In genomic region chr20:62937353-62938104, GRCh38 we compare ENCODE assay signal across 8 cellular contexts. TPM values are rescaled to one million over a fixed set of nuclear protein-coding genes. Genes with fewer than 3 reads are reported as not detected.
A peak's percentile ranks its signal among the peaks of the same experiment; 100 is the strongest.
DNase-seq lines count a peak whose midpoint lies in the region; ATAC-seq and TF ChIP-seq lines count a peak whose summit lies in the region.

No MANE protein-coding gene starts in this region.

- H3K4me3 ChIP-seq in liver (ENCODE audit: low read depth in 1 of 3, low read length in 3 of 3) = peak overlapping the region; percentile 96 to 98 (median 97)

- peak overlapping the region; percentile 92 to 95 for H3K27ac ChIP-seq in liver (ENCODE audit: low read depth in 1 of 2, low read length in 2 of 2)

- H3K4me1 Mint-ChIP-seq in CD14-positive monocyte = peaks cover 28% of the 10 kb centered on the region
- H3K4me1 Mint-ChIP-seq in dendritic cell treated with granulocyte-macrophage colony-stimulating factor and Interleukin-4, amounts not matched to agents 40 ng/mL and 50 ng/mL, for 4 days (ENCODE audit: low read depth) = peaks cover 43% of the 10 kb centered on the region

- peaks cover 21 to 27% of the 10 kb centered on the region in 2 donors for H3K36me3 Mint-ChIP-seq in CD14-positive monocyte
- H3K36me3 Mint-ChIP-seq in dendritic cell treated with granulocyte-macrophage colony-stimulating factor and Interleukin-4, amounts not matched to agents 40 ng/mL and 50 ng/mL, for 4 days (ENCODE audit: low read depth) = peaks cover 47% of the 10 kb centered on the region

- peak in 1 of 2 donors; percentile 21 for TF ChIP-seq RAD21 in liver (IDR thresholded peaks at IDR 0.05)

- H3K27me3 ChIP-seq in liver (ENCODE audit: control insufficient read depth in 4 of 4, insufficient read depth in 4 of 4, low read length in 3 of 4) = no peaks in the 10 kb centered on the region

- TF ChIP-seq CTCF in CD14-positive monocyte (IDR thresholded peaks at IDR 0.05) (no peak), liver (IDR thresholded peaks at IDR 0.05; ENCODE audit: low read depth, low read length, missing input control) (no peak)

- peak overlapping the region; percentile 78 to 96 (median 90) for H3K27ac Mint-ChIP-seq in CD14-positive monocyte
- H3K27ac Mint-ChIP-seq in dendritic cell treated with granulocyte-macrophage colony-stimulating factor and Interleukin-4, amounts not matched to agents 40 ng/mL and 50 ng/mL, for 4 days = peak overlapping the region; percentile 91

- H3K9ac ChIP-seq in liver (ENCODE audit: low read depth in 1 of 2, low read length in 2 of 2) = peak overlapping the region; percentile 42 to 89

- no peaks in the 10 kb centered on the region for H3K9me3 ChIP-seq in liver (ENCODE audit: control insufficient read depth in 4 of 4, low read length in 3 of 4)

- under 1% methylated on average over 87 of the region's 87 CpGs for WGBS in liver

- peak; percentile 85 for ATAC-seq in GM19397 (IDR thresholded peaks at IDR 0.05; ENCODE audit: unreplicated experiment)
- peak; percentile 50 for ATAC-seq in HG03558 (IDR thresholded peaks at IDR 0.05; ENCODE audit: extremely low read depth, unreplicated experiment)

- no peaks in the 10 kb centered on the region for H3K9me3 Mint-ChIP-seq in CD14-positive monocyte
- no peaks in the 10 kb centered on the region for H3K9me3 Mint-ChIP-seq in dendritic cell treated with granulocyte-macrophage colony-stimulating factor and Interleukin-4, amounts not matched to agents 40 ng/mL and 50 ng/mL, for 4 days

- H3K27me3 Mint-ChIP-seq in CD14-positive monocyte (ENCODE audit: low read depth in 3 of 3) = peaks cover 0 to 1% (median 0%) of the 10 kb centered on the region in 3 donors
- H3K27me3 Mint-ChIP-seq in dendritic cell treated with granulocyte-macrophage colony-stimulating factor and Interleukin-4, amounts not matched to agents 40 ng/mL and 50 ng/mL, for 4 days = no peaks in the 10 kb centered on the region

- H3K36me3 ChIP-seq in liver (ENCODE audit: control insufficient read depth in 4 of 4, insufficient read depth in 3 of 4, low read depth in 1 of 4, low read length in 3 of 4) = peaks cover 4 to 8% (median 5%) of the 10 kb centered on the region in 4 donors

- H3K4me1 ChIP-seq in liver (ENCODE audit: control insufficient read depth in 4 of 4, insufficient read depth in 4 of 4, low read length in 3 of 4) = peaks cover 3 to 37% (median 26%) of the 10 kb centered on the region in 4 donors

- peak overlapping the region; percentile 92 to 96 for H3K4me3 Mint-ChIP-seq in CD14-positive monocyte
- peak overlapping the region; percentile 96 for H3K4me3 Mint-ChIP-seq in dendritic cell treated with granulocyte-macrophage colony-stimulating factor and Interleukin-4, amounts not matched to agents 40 ng/mL and 50 ng/mL, for 4 days

- DNase-seq in CD14-positive monocyte (ENCODE audit: low spot score) (peak; percentile 95), NCI-H748 (lab: John Stamatoyannopoulos, UW; ENCODE audit: unreplicated experiment) (peak; percentile 94)
- DNase-seq in activated CD4-positive, alpha-beta T cell treated with anti-CD3 and anti-CD28 coated beads, Interleukin-2, amount 50 U/mL, for 24 hours (ENCODE audit: low read depth in 1 of 2, low spot score in 1 of 2) = peak; percentile 92 to 96
- DNase-seq in stimulated activated CD4-positive, alpha-beta T cell treated with anti-CD3 and anti-CD28 coated beads, Interleukin-2, amount 100 ng/mL, for 48 hours = peak; percentile 96

- intact Hi-C loops in CD14-positive monocyte (cut with micrococcal nuclease) = loop anchor here (2.0 to 10.0 kb wide), 5 partner anchors 13 to 700 kb away; partner anchors contain the start of genes SLC17A9 (in 2 of the 2), ADRM1 (in 1 of the 2), OSBPL2 (in 1 of the 2) and YTHDF1 (in 1 of the 2)
- intact Hi-C loops in dendritic cell treated with granulocyte-macrophage colony-stimulating factor and Interleukin-4, amounts not matched to agents 40 ng/mL and 50 ng/mL, for 4 days (cut with micrococcal nuclease) = loop anchor here (2.0 to 5.0 kb wide), 2 partner anchors 15 to 35 kb away; partner anchors contain the start of gene SLC17A9

TF ChIP-seq in liver, 16 proteins besides CTCF, POLR2A, EP300 and RAD21:
- TF ChIP-seq YY1 (IDR thresholded peaks at IDR 0.05) (peak; percentile 99), REST (IDR thresholded peaks at IDR 0.05) (peak; percentile 47), ATF3 (IDR thresholded peaks at IDR 0.05) (no peak), FOXA1 (IDR thresholded peaks at IDR 0.05) (no peak), JUND (IDR thresholded peaks at IDR 0.05) (no peak), NR2F2 (IDR thresholded peaks at IDR 0.05) (no peak), ZBTB33 (IDR thresholded peaks at IDR 0.05) (peak; percentile 98), HNF4G (IDR thresholded peaks at IDR 0.05) (no peak), HNF4A (conservative IDR thresholded peaks at IDR 0.05) (no peak), RXRA (IDR thresholded peaks at IDR 0.05) (peak in 1 of 2 donors; percentile 30), FOXA2 (IDR thresholded peaks at IDR 0.05) (no peak), EGR1 (IDR thresholded peaks at IDR 0.05; ENCODE audit: low read depth in 2 of 2) (peak; percentile 90 to 96), GABPA (IDR thresholded peaks at IDR 0.05 in 1 of 2, conservative IDR thresholded peaks at IDR 0.05 in 1 of 2) (peak; percentile 68 to 92), SP1 (IDR thresholded peaks at IDR 0.05) (peak; percentile 64), TAF1 (conservative IDR thresholded peaks at IDR 0.05) (no peak)
- TF ChIP-seq, protein P1, sequence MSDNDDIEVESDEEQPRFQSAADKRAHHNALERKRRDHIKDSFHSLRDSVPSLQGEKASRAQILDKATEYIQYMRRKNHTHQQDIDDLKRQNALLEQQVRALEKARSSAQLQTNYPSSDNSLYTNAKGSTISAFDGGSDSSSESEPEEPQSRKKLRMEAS (IDR thresholded peaks at IDR 0.05) = peak; percentile 91

RNA-seq across cellular contexts. Expression of gene GID8, which starts 0.4 kb away (rescaled TPM):
- polyA plus RNA-seq in CD14-positive monocyte (10 to 100 TPM; 12.4 to 12.7 TPM), liver (10 to 100 TPM; 10.2 to 11.4 TPM)
- total RNA-seq in liver = 10 to 100 TPM; 17.9 to 23.6 TPM

RNA-seq across cellular contexts. Expression of gene DIDO1, which starts 11.2 kb away (rescaled TPM):
- polyA plus RNA-seq in CD14-positive monocyte = 10 to 100 TPM in 1 of 2 donors, 1 to 10 TPM in 1; 8.5 to 12.9 TPM
- total RNA-seq in liver = 10 to 100 TPM; 24.0 to 43.1 TPM
- polyA plus RNA-seq in liver = 10 to 100 TPM; 10.1 to 10.8 TPM

RNA-seq across cellular contexts. Expression of gene SLC17A9, which starts 15.0 kb away (rescaled TPM):
- polyA plus RNA-seq in CD14-positive monocyte (under 1 TPM; 0.81 to 0.82 TPM), liver (100 to 1,000 TPM in 1 of 2 donors, 10 to 100 TPM in 1; 56.0 to 138 TPM)
- 10 to 100 TPM; 16.0 to 73.1 TPM for total RNA-seq in liver

Comparison
In these comparisons a context has a peak if more than half of its experiments do, and no peak if none do; other contexts are left out.
1. Peak in every context shown above with its lines: DNase-seq, ATAC-seq, H3K4me3 ChIP-seq and H3K27ac ChIP-seq.
2. RNA of gene SLC17A9, which starts 15.0 kb away (polyA plus RNA-seq): 56.0 to 138 TPM in liver; 0.81 to 0.82 TPM in CD14-positive monocyte; every median in the first group is over 10 times any median in the second.